In genomic region chr5:83471405-83472212, GRCh38 we compare ENCODE assay signal across 8 cellular contexts. TPM values are rescaled to one million over a fixed set of nuclear protein-coding genes. Genes with fewer than 3 reads are reported as not detected.
DNase-seq lines count a peak whose midpoint lies in the region; ATAC-seq and TF ChIP-seq lines count a peak whose summit lies in the region.

VCAN (plus strand) TSS chr5:83471744; CDS start chr5:83483519, 11,775 bp downstream.

- peak within 1 kb of the TSS; percentile 98 for H3K4me3 Mint-ChIP-seq in T-helper 17 cell

- 1% methylated on average over 22 of the region's 43 CpGs for WGBS in esophagus muscularis mucosa
- 4 to 5% methylated on average over 38 to 43 of the region's 43 CpGs for WGBS in upper lobe of left lung, 2 donors

- H3K4me1 Mint-ChIP-seq in T-helper 17 cell = peaks cover 24% of the 10 kb centered on the region

- peak; percentile 27 for TF ChIP-seq POLR2A in esophagus muscularis mucosa (IDR thresholded peaks at IDR 0.05; ENCODE audit: low read depth)
- peak in 2 of 4 donors; percentile 25 to 61 for TF ChIP-seq POLR2A in upper lobe of left lung (IDR thresholded peaks at IDR 0.05)

- DNase-seq in A673 (ENCODE audit: low spot score) = peak; percentile 24
- peak; percentile 34 for DNase-seq in GOT3 (lab: John Stamatoyannopoulos, UW)
- no peak for DNase-seq in T-helper 17 cell
- DNase-seq in esophagus muscularis mucosa (ENCODE audit: extremely low spot score) = peak; percentile 95
- DNase-seq in mucosa of descending colon = peak; percentile 19 to 70 (median 38)
- DNase-seq in upper lobe of left lung = peak; percentile 47 to 80
- no peak for DNase-seq in SHP77 (lab: John Stamatoyannopoulos, UW)

- CTCF ChIA-PET in A673 (lab: Charles Lee) = interaction anchor here (1.0 kb wide), 1 partner anchor 830 kb away, joined by 3 read pairs; no protein-coding TSS in a partner anchor

- TF ChIP-seq CTCF in A673 (conservative IDR thresholded peaks at IDR 0.05; ENCODE audit: low read depth, low read length) (no peak), esophagus muscularis mucosa (IDR thresholded peaks at IDR 0.05) (no peak), mucosa of descending colon (IDR thresholded peaks at IDR 0.05) (no peak), upper lobe of left lung (IDR thresholded peaks at IDR 0.05) (no peak)

- no peaks in the 10 kb centered on the region for H3K9me3 ChIP-seq in A673 (ENCODE audit: low read depth, low read length, poor library complexity, severe bottlenecking)
- H3K9me3 ChIP-seq in T-helper 17 cell (ENCODE audit: control insufficient read depth, low read length, poor library complexity, severe bottlenecking) = no peaks in the 10 kb centered on the region
- H3K9me3 ChIP-seq in esophagus muscularis mucosa = no peaks in the 10 kb centered on the region
- no peaks in the 10 kb centered on the region for H3K9me3 ChIP-seq in mucosa of descending colon
- H3K9me3 ChIP-seq in upper lobe of left lung = no peaks in the 10 kb centered on the region

- peaks cover 12% of the 10 kb centered on the region for H3K36me3 Mint-ChIP-seq in T-helper 17 cell (ENCODE audit: low read depth)

- H3K27me3 Mint-ChIP-seq in T-helper 17 cell = peaks cover 85% of the 10 kb centered on the region

- H3K4me1 ChIP-seq in A673 (ENCODE audit: insufficient read depth, low read length, poor library complexity, severe bottlenecking) (peaks cover 44% of the 10 kb centered on the region), esophagus muscularis mucosa (peaks cover 27 to 46% (median 41%) of the 10 kb centered on the region in 4 donors), mucosa of descending colon (ENCODE audit: low read depth) (peaks cover 17% of the 10 kb centered on the region), upper lobe of left lung (peaks cover 31 to 45% (median 39%) of the 10 kb centered on the region in 4 donors)

- no peak within 1 kb of the TSS for H3K27ac Mint-ChIP-seq in T-helper 17 cell

- POLR2A ChIA-PET in A673 (lab: Charles Lee; ENCODE audit: low non-redundant PET) = no interaction called here

- H3K27ac ChIP-seq in A673 (ENCODE audit: low read depth, low read length, poor library complexity, severe bottlenecking) (no peak within 1 kb of the TSS), esophagus muscularis mucosa (replicated peaks in 1 of 4) (peak within 1 kb of the TSS; percentile 66 to 78 (median 70)), upper lobe of left lung (peak within 1 kb of the TSS; percentile 48 to 83 (median 73))

- peak; percentile 46 for ATAC-seq in T-helper 17 cell
- ATAC-seq in mucosa of descending colon = peak; percentile 40
- peak; percentile 64 for ATAC-seq in upper lobe of left lung (ENCODE audit: low FRiP score in 2 of 2)
- ATAC-seq in GM18520 (IDR thresholded peaks at IDR 0.05; ENCODE audit: unreplicated experiment) = no peak

- intact Hi-C loops in A673 (cut with micrococcal nuclease; ENCODE audit: unreplicated experiment) = loop anchor here (5.0 kb wide), 2 partner anchors 829 to 1119 kb away; no protein-coding TSS in a partner anchor
- intact Hi-C loops in esophagus muscularis mucosa (cut with DNase I) = loop anchor here (5.0 kb wide), 1 partner anchor 829 kb away; no protein-coding TSS in a partner anchor
- intact Hi-C loops in mucosa of descending colon (cut with DNase I, micrococcal nuclease) = no loop called here

- H3K4me3 ChIP-seq in A673 (ENCODE audit: low read depth, low read length, poor library complexity, severe bottlenecking) (peak within 1 kb of the TSS; percentile 45), esophagus muscularis mucosa (peak within 1 kb of the TSS; percentile 51 to 58 (median 54)), mucosa of descending colon (no peak within 1 kb of the TSS), upper lobe of left lung (peak within 1 kb of the TSS; percentile 4 to 53 (median 46))

- no peak for TF ChIP-seq EP300 in esophagus muscularis mucosa (IDR thresholded peaks at IDR 0.05)
- no peak for TF ChIP-seq EP300 in upper lobe of left lung (IDR thresholded peaks at IDR 0.05)

- peaks cover 68% of the 10 kb centered on the region for H3K27me3 ChIP-seq in A673 (replicated peaks; ENCODE audit: insufficient read depth, low read depth, low read length, poor library complexity)
- peaks cover 0 to 74% (median 23%) of the 10 kb centered on the region in 4 donors for H3K27me3 ChIP-seq in esophagus muscularis mucosa
- peaks cover 0 to 20% (median 8%) of the 10 kb centered on the region in 4 donors for H3K27me3 ChIP-seq in upper lobe of left lung

- H3K36me3 ChIP-seq in A673 (ENCODE audit: insufficient read depth, low read length, poor library complexity, severe bottlenecking) (no peaks in the 10 kb centered on the region), esophagus muscularis mucosa (no peaks in the 10 kb centered on the region), mucosa of descending colon (ENCODE audit: low read depth) (no peaks in the 10 kb centered on the region), upper lobe of left lung (no peaks in the 10 kb centered on the region)

- no TSS peak for BruUV-seq in A673 (replicated peaks; lab: Mats Ljungman, UMichigan)

RNA-seq across cellular contexts. Expression of gene VCAN, which starts in this region (rescaled TPM):
- total RNA-seq in A673 (2021) (0.90 and 1.3 TPM in 2 replicates), T-helper 17 cell (10 to 100 TPM in 1 of 2 donors, 1 to 10 TPM in 1; 8.0 to 34.2 TPM), esophagus muscularis mucosa (100 to 1,000 TPM in 1 of 4 donors, 10 to 100 TPM in 3; 66.9 to 117 (median 71.6) TPM), mucosa of descending colon (10 to 100 TPM in 2 of 3 donors, 1 to 10 TPM in 1; 8.8 to 36.0 (median 20.5) TPM), upper lobe of left lung (100 to 1,000 TPM in 4 of 6 donors, 10 to 100 TPM in 2; 73.3 to 254 (median 121) TPM)

Comparison
In these comparisons a context has a peak if more than half of its experiments do, and no peak if none do; other contexts are left out.
1. DNase-seq: peak in A673 (single experiment), GOT3 (single experiment), esophagus muscularis mucosa (single experiment), mucosa of descending colon (3 of 3) and upper lobe of left lung (2 of 2); none in T-helper 17 cell (0 of 3) and SHP77 (0 of 2).
2. intact Hi-C loops: an anchor here in A673 (5.0 kb wide) and esophagus muscularis mucosa (5.0 kb wide); none called in mucosa of descending colon.